ENCODE assay signal across 8 cellular contexts in the genomic region with DNA sequence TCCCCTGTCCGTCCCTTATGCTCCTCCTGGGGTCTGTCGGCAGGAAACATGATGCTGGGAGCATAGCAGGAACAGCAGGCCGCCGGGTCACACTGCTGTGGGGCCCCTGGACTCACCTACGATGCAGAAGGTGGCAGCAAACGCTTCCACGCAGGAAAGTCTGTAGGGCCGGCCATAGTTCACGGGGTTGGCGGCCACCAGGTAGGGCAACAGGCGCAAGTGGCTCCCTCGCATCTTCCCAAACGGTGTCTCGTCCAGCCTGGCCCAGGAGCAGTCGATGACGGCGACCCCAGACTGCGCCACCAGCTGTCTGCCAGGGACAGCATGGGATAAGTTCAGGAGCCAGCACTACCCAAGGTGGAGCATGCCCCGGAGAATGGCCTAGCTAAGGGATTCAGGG. TPM values are rescaled to one million over a fixed set of nuclear protein-coding genes. Genes with fewer than 3 reads are reported as not detected.
A peak's percentile ranks its signal among the peaks of the same experiment; 100 is the strongest.
DNase-seq lines count a peak whose midpoint lies in the region; ATAC-seq and TF ChIP-seq lines count a peak whose summit lies in the region.

No MANE protein-coding gene starts in this region.

- H3K4me1 ChIP-seq in DOHH2 (ENCODE audit: control insufficient read depth, low read length) (peaks cover 13% of the 10 kb centered on the region), esophagus squamous epithelium (peaks cover 22 to 83% (median 27%) of the 10 kb centered on the region in 3 donors)

- no peak overlapping the region for H3K27ac ChIP-seq in DOHH2 (ENCODE audit: low read depth, low read length)
- peak overlapping the region; percentile 66 for H3K27ac ChIP-seq in RWPE1
- H3K27ac ChIP-seq in esophagus squamous epithelium, result peak overlapping the region in 3 of 4 donors; percentile 73 to 83 (median 80)

- no peaks in the 10 kb centered on the region for H4K20me1 ChIP-seq in DOHH2 (ENCODE audit: control insufficient read depth, insufficient read depth, low read depth, low read length)

- H3K4me2 ChIP-seq in DOHH2 (ENCODE audit: low read length), result peak overlapping the region; percentile 99

- intact Hi-C loops in esophagus squamous epithelium (cut with DNase I), result no loop called here

- POLR2A ChIA-PET in RWPE1 (lab: Yijun Ruan, JAX; ENCODE audit: low non-redundant PET), result no interaction called here

- H3K36me3 ChIP-seq in DOHH2 (ENCODE audit: control insufficient read depth, low read length) (peaks cover 13% of the 10 kb centered on the region; the same call in 1 of the 2 replicates), esophagus squamous epithelium (peaks cover 4 to 30% (median 9%) of the 10 kb centered on the region in 3 donors)

- TF ChIP-seq CTCF in DOHH2 (IDR thresholded peaks at IDR 0.05; ENCODE audit: low read depth, low read length, poor library complexity, severe bottlenecking) (no peak), RWPE1 (conservative IDR thresholded peaks at IDR 0.05; ENCODE audit: low read depth) (no peak), esophagus squamous epithelium (IDR thresholded peaks at IDR 0.05) (no peak), progenitor cell of endocrine pancreas (IDR thresholded peaks at IDR 0.05; ENCODE audit: unreplicated experiment) (no peak)

- 89% methylated on average over 1 of the region's 19 CpGs; no CpG with 5 or more reads in 1 of the 2 donors for WGBS in esophagus squamous epithelium, 2 donors

- TF ChIP-seq POLR2A in esophagus squamous epithelium (IDR thresholded peaks at IDR 0.05), result no peak

- peak overlapping the region; percentile 76 for H3K27ac Mint-ChIP-seq in progenitor cell of endocrine pancreas

- no peak for ATAC-seq in HG03571 (IDR thresholded peaks at IDR 0.05; ENCODE audit: unreplicated experiment)

- no peaks in the 10 kb centered on the region for H3K9me2 ChIP-seq in DOHH2 (replicated peaks; ENCODE audit: control insufficient read depth, low read length)

- no peaks in the 10 kb centered on the region for H3K27me3 ChIP-seq in DOHH2 (ENCODE audit: control insufficient read depth, low read length)
- no peaks in the 10 kb centered on the region for H3K27me3 ChIP-seq in esophagus squamous epithelium

- H3K9me3 Mint-ChIP-seq in progenitor cell of endocrine pancreas (ENCODE audit: low read depth), result no peaks in the 10 kb centered on the region

- no peaks in the 10 kb centered on the region for H3K36me3 Mint-ChIP-seq in progenitor cell of endocrine pancreas (ENCODE audit: insufficient read depth)

- peak overlapping the region; percentile 76 for H3K4me3 Mint-ChIP-seq in progenitor cell of endocrine pancreas (ENCODE audit: low read depth)

- CTCF ChIA-PET in RWPE1 (lab: Yijun Ruan, JAX), result no interaction called here

- H3K4me3 ChIP-seq in DOHH2 (ENCODE audit: low read length), result peak overlapping the region; percentile 84
- H3K4me3 ChIP-seq in esophagus squamous epithelium, result peak overlapping the region; percentile 87 to 99 (median 92)

- no peaks in the 10 kb centered on the region for H3K9me3 ChIP-seq in DOHH2 (ENCODE audit: control insufficient read depth, insufficient read depth, low read length)
- H3K9me3 ChIP-seq in esophagus squamous epithelium, result no peaks in the 10 kb centered on the region

- H3K27me3 Mint-ChIP-seq in progenitor cell of endocrine pancreas, result no peaks in the 10 kb centered on the region

- no peaks in the 10 kb centered on the region for H3F3A ChIP-seq in DOHH2 (ENCODE audit: control insufficient read depth, insufficient read depth)

- peaks cover 50% of the 10 kb centered on the region for H3K79me2 ChIP-seq in DOHH2 (ENCODE audit: control insufficient read depth, low read length)

- peaks cover 9% of the 10 kb centered on the region for H3K4me1 Mint-ChIP-seq in progenitor cell of endocrine pancreas (ENCODE audit: low read depth)

- no peak for DNase-seq in RWPE1 (ENCODE audit: low spot score)
- DNase-seq in esophagus squamous epithelium (lab: John Stamatoyannopoulos, UW), result no peak
- no peak for DNase-seq in progenitor cell of endocrine pancreas (ENCODE audit: low spot score, unreplicated experiment)
- DNase-seq in stimulated activated CD4-positive, alpha-beta T cell treated with anti-CD3 and anti-CD28 coated beads, Interleukin-1b, Interleukin-23, amount 100 ng/mL, for 48 hours, result no peak
- DNase-seq in T1000 (lab: John Stamatoyannopoulos, UW), result no peak
- DNase-seq in activated CD4-positive, CD25-positive, alpha-beta regulatory T cell treated with anti-CD3 and anti-CD28 coated beads, Interleukin-2, amount 50 U/mL, for 72 hours, result no peak

RNA-seq across cellular contexts. Expression of gene TSR3, which starts 1.0 kb away (rescaled TPM):
- total RNA-seq in esophagus squamous epithelium (10 to 100 TPM; 57.6 to 87.4 (median 70.5) TPM), progenitor cell of endocrine pancreas (52.6 and 56.8 TPM in 2 replicates)

RNA-seq across cellular contexts. Expression of gene GNPTG, which starts 1.0 kb away (rescaled TPM):
- 10 to 100 TPM; 21.6 to 46.9 (median 37.8) TPM for total RNA-seq in esophagus squamous epithelium
- 49.7 and 51.7 TPM in 2 replicates for total RNA-seq in progenitor cell of endocrine pancreas

RNA-seq across cellular contexts. Expression of gene BAIAP3, which starts 17.2 kb away (rescaled TPM):
- total RNA-seq in esophagus squamous epithelium (1 to 10 TPM in 2 of 4 donors, under 1 TPM in 2; 0.68 to 2.7 (median 1.00) TPM), progenitor cell of endocrine pancreas (17.5 and 18.2 TPM in 2 replicates)

RNA-seq across cellular contexts. Expression of gene UBE2I, which starts 41.3 kb away (rescaled TPM):
- total RNA-seq in esophagus squamous epithelium, result 10 to 100 TPM; 31.8 to 88.1 (median 76.3) TPM
- total RNA-seq in progenitor cell of endocrine pancreas, result 211 and 212 TPM in 2 replicates
